ENCODE assay signal across 21 cellular contexts in the genomic region with DNA sequence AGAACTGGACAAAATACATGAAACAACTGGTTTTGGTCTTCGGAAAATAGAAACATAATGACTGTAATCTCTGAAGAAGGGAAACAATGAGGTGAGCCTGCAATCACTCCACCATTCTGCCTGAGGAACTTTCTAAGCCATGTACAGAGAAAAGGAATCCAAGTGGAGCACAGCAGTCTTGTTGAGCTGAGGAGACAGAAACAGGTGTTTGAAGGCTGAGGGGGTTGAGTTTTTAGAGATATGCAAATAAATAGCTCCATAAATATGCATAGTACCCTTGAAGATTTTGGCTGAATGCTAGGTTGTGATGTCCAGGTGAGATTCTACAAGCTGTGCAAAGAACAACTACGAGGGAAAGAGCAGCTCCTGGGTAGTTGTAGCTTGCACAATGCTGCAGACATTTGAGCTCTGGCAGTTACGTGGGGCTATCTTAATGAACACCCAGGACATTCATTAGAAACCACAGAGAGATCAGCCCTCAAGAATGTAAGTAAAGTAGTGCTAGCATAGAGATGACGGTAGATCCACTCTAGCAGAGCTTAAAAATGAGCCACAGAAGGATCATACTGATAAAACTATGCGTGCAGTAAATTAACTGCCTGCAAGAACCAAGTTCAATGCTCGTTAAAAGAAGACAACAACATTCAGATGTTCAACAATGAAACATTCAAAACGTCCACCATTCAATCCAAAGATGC. TPM values are rescaled to one million over a fixed set of nuclear protein-coding genes. Genes with fewer than 3 reads are reported as not detected.
DNase-seq lines count a peak whose midpoint lies in the region; ATAC-seq and TF ChIP-seq lines count a peak whose summit lies in the region.
"Had no signal": no experiment of that assay in that cellular context is flagged by ENCODE, and none has a peak within 500 bp of the region (broad histone marks: within the 10 kb centered on the region; RNA-seq: fewer than 3 reads in every experiment).

No MANE protein-coding gene starts in this region.

- H3K9me3 ChIP-seq in SU-DHL-6 (ENCODE audit: insufficient read depth, low read length) (no peaks in the 10 kb centered on the region), right lobe of liver (no peaks in the 10 kb centered on the region)
- H3K9me3 ChIP-seq: gastrocnemius medialis, lower lobe of right lung, thyroid gland had no signal

- H3K79me2 ChIP-seq in SU-DHL-6 (ENCODE audit: insufficient read depth, low read length): no peaks in the 10 kb centered on the region

- peak overlapping the region; percentile 20; the same call in 1 of the 2 replicates for H3K9ac ChIP-seq in SU-DHL-6 (ENCODE audit: low read length)
- H3K9ac ChIP-seq: neural progenitor cell had no signal

- H3K36me3 ChIP-seq in SU-DHL-6 (ENCODE audit: low read length) (no peaks in the 10 kb centered on the region), right lobe of liver (no peaks in the 10 kb centered on the region)
- H3K36me3 ChIP-seq: gastrocnemius medialis, lower lobe of right lung, neural progenitor cell, thyroid gland had no signal

- H3K4me3 ChIP-seq in AG09309 (ENCODE audit: control insufficient read depth, low read depth, low read length) (no peak overlapping the region), SU-DHL-6 (ENCODE audit: insufficient read depth, low read length, poor library complexity, severe bottlenecking) (peak overlapping the region; percentile 17), fibroblast of pulmonary artery (replicated peaks; ENCODE audit: low read depth, low read length) (no peak overlapping the region), right lobe of liver (no peak overlapping the region)
- H3K4me3 ChIP-seq: gastrocnemius medialis, lower lobe of right lung, neural progenitor cell, thyroid gland had no signal

- H2AFZ ChIP-seq in SU-DHL-6 (ENCODE audit: low read depth, low read length, severe bottlenecking): peak overlapping the region; percentile 2
- H2AFZ ChIP-seq: neural progenitor cell had no signal

- 60% methylated on average over 7 of the region's 7 CpGs for WGBS in right lobe of liver (ENCODE audit: insufficient coverage, low coverage, low lambda C conversion rate, missing lambda C conversion rate)

- H3K4me2 ChIP-seq in SU-DHL-6 (ENCODE audit: low read depth, low read length, poor library complexity, severe bottlenecking): peak overlapping the region; percentile 67
- H3K4me2 ChIP-seq: neural progenitor cell had no signal

- H3K27me3 ChIP-seq in SU-DHL-6 (ENCODE audit: low read length) (no peaks in the 10 kb centered on the region), right lobe of liver (no peaks in the 10 kb centered on the region)
- H3K27me3 ChIP-seq: neural progenitor cell, thyroid gland had no signal

- no peaks in the 10 kb centered on the region for H3K9me2 ChIP-seq in SU-DHL-6 (replicated peaks; ENCODE audit: insufficient read depth, low read length)

- ATAC-seq in GM21526 (IDR thresholded peaks at IDR 0.05; ENCODE audit: low FRiP score, unreplicated experiment) (peak; percentile 52), HG03039 (IDR thresholded peaks at IDR 0.05; ENCODE audit: unreplicated experiment) (no peak), right lobe of liver (no peak)
- ATAC-seq: activated CD8-positive, alpha-beta memory T cell treated with anti-CD3 and anti-CD28 coated beads, Interleukin-2, amount 10 ng/mL, durations not matched to agents 7 days and 5 days; gastrocnemius medialis; lower lobe of right lung; sciatic nerve; WTC11 had no signal

- TF ChIP-seq CTCF in AG09309 (IDR thresholded peaks at IDR 0.05; ENCODE audit: control insufficient read depth, insufficient read depth, low read depth, low read length, missing control alignments) (no peak), SU-DHL-6 (IDR thresholded peaks at IDR 0.05; ENCODE audit: insufficient read depth, low read length, poor library complexity, severe bottlenecking) (no peak), fibroblast of pulmonary artery (IDR thresholded peaks at IDR 0.05; ENCODE audit: low read length, missing control alignments) (no peak), right lobe of liver (IDR thresholded peaks at IDR 0.05) (no peak)

- H3K27ac ChIP-seq in SU-DHL-6 (ENCODE audit: low read depth, low read length) (peak overlapping the region; percentile 90), right lobe of liver (no peak overlapping the region)
- H3K27ac ChIP-seq: gastrocnemius medialis, lower lobe of right lung, neural progenitor cell, thyroid gland had no signal

- no peaks in the 10 kb centered on the region for H4K20me1 ChIP-seq in SU-DHL-6 (ENCODE audit: low read depth, low read length)

- intact Hi-C loops in right lobe of liver (cut with DNase I): no loop called here

- peaks cover 21% of the 10 kb centered on the region for H3F3A ChIP-seq in SU-DHL-6 (ENCODE audit: insufficient read depth)

- TF ChIP-seq POLR2A in right lobe of liver (IDR thresholded peaks at IDR 0.05): no peak

- DNase-seq in AG09309 (ENCODE audit: low read depth): peak; percentile 96
- peak; percentile 42 for DNase-seq in fibroblast of pulmonary artery (ENCODE audit: low read depth)
- no peak for DNase-seq in NCI-H1930 (lab: John Stamatoyannopoulos, UW)
- DNase-seq in activated T-cell treated with anti-CD3 and anti-CD28 coated beads, Interleukin-2, amount 50 U/mL, for 1 hour: no peak
- no peak for DNase-seq in right lobe of liver
- DNase-seq: activated CD8-positive, alpha-beta memory T cell treated with anti-CD3 and anti-CD28 coated beads, Interleukin-2, amount 10 ng/mL, durations not matched to agents 7 days and 5 days; Calu3; effector CD8-positive, alpha-beta T cell; gastrocnemius medialis; H7; lower lobe of right lung; NCI-H1417; NCI-H510A; stimulated activated CD4-positive, alpha-beta T cell treated with anti-CD3 and anti-CD28 coated beads, Interleukin-4, amount 100 ng/mL, for 1 hour; thyroid gland had no signal

- no peaks in the 10 kb centered on the region for H3K4me1 ChIP-seq in right lobe of liver
- H3K4me1 ChIP-seq: gastrocnemius medialis, lower lobe of right lung, thyroid gland had no signal

RNA-seq across cellular contexts. Expression of gene TUBB2B, which starts 24.3 kb away (rescaled TPM):
- total RNA-seq in right lobe of liver: 1 to 10 TPM; 1.0 to 3.9 (median 2.5) TPM
- total RNA-seq: activated CD8-positive, alpha-beta memory T cell treated with anti-CD3 and anti-CD28 coated beads, Interleukin-2, amount 10 ng/mL, durations not matched to agents 7 days and 5 days had no signal

RNA-seq across cellular contexts. Expression of gene TUBB2A, which starts 45.8 kb away (rescaled TPM):
- total RNA-seq in right lobe of liver: 100 to 1,000 TPM in 2 of 6 experiments, 10 to 100 TPM in 4; 32.8 to 136 (median 83.8) TPM

RNA-seq across cellular contexts. Expression of gene PSMG4, which starts 55.6 kb away (rescaled TPM):
- 10 to 100 TPM in 5 of 6 experiments, 1 to 10 TPM in 1; 9.4 to 15.4 (median 11.0) TPM for total RNA-seq in right lobe of liver

Comparison
In these comparisons a context has a peak if more than half of its experiments do, and no peak if none do; other contexts are left out.
1. DNase-seq: peak in AG09309 (single experiment) and fibroblast of pulmonary artery (single experiment); none in NCI-H1930 (0 of 2), activated T-cell treated with anti-CD3 and anti-CD28 coated beads, Interleukin-2, amount 50 U/mL, for 1 hour (single experiment) and right lobe of liver (0 of 3).